In genomic region chr1:154936416-154937050, GRCh38 we compare ENCODE assay signal across 1 cellular context.
TF ChIP-seq lines count a peak whose summit lies in the region.

PMVK (minus strand) TSS chr1:154936719; CDS start chr1:154936685, 34 bp downstream.

TF ChIP-seq in SK-N-SH, 30 proteins besides CTCF, POLR2A, EP300 and RAD21 (continued from another document):
- peak; percentile 93 for TF ChIP-seq MAX (IDR thresholded peaks at IDR 0.05; ENCODE audit: low read depth)
- peak; percentile 50 for TF ChIP-seq REST (IDR thresholded peaks at IDR 0.05; ENCODE audit: low read depth, low read length)
- no peak for TF ChIP-seq NFIC (IDR thresholded peaks at IDR 0.05; ENCODE audit: borderline replicate concordance)
- no peak for TF ChIP-seq RCOR1 (IDR thresholded peaks at IDR 0.05; ENCODE audit: low read length)
- TF ChIP-seq CHD2 (IDR thresholded peaks at IDR 0.05; ENCODE audit: low read length, partially characterized antibody): peak; percentile 93
- peak; percentile 57; the same call in 1 of the 2 replicates for TF ChIP-seq YY1 (IDR thresholded peaks at IDR 0.05; ENCODE audit: low read depth)
